In genomic region chr1:66503841-66504470, GRCh38 we compare ENCODE assay signal across 8 cellular contexts. TPM values are rescaled to one million over a fixed set of nuclear protein-coding genes. Genes with fewer than 3 reads are reported as not detected.
DNase-seq lines count a peak whose midpoint lies in the region; ATAC-seq and TF ChIP-seq lines count a peak whose summit lies in the region.

No MANE protein-coding gene starts in this region.

- H3K36me3 ChIP-seq in SK-N-SH (replicated peaks in 1 of 2; ENCODE audit: control insufficient read depth in 1 of 2, insufficient read depth in 2 of 2, low read length in 1 of 2) (no peaks in the 10 kb centered on the region), upper lobe of left lung (no peaks in the 10 kb centered on the region)

- no peak overlapping the region for H3K4me2 ChIP-seq in SK-N-SH

- H3K27me3 Mint-ChIP-seq in HFFc6 (ENCODE audit: insufficient read depth), result no peaks in the 10 kb centered on the region; the same call in 1 of the 2 replicates
- H3K27me3 Mint-ChIP-seq in effector memory CD8-positive, alpha-beta T cell, result peaks cover 48 to 53% of the 10 kb centered on the region in 2 donors

- H2AFZ ChIP-seq in SK-N-SH (ENCODE audit: low read depth), result peak overlapping the region; percentile 68; the same call in 1 of the 2 replicates

- H3K9ac ChIP-seq in SK-N-SH, result no peak overlapping the region

- H3K9me3 Mint-ChIP-seq in HFFc6, result no peaks in the 10 kb centered on the region
- no peaks in the 10 kb centered on the region for H3K9me3 Mint-ChIP-seq in effector memory CD8-positive, alpha-beta T cell

- no peak for ATAC-seq in effector memory CD8-positive, alpha-beta T cell (replicated peaks)
- ATAC-seq in upper lobe of left lung (ENCODE audit: low FRiP score in 2 of 2), result peak in 1 of 2 donors; percentile 75

- H3K27ac Mint-ChIP-seq in HFFc6, result peak overlapping the region; percentile 61
- H3K27ac Mint-ChIP-seq in effector memory CD8-positive, alpha-beta T cell, result no peak overlapping the region

- H3K4me3 ChIP-seq in SK-N-SH (ENCODE audit: low read depth in 2 of 2, low read length in 1 of 2) (no peak overlapping the region; a peak in 1 of 4 replicates), upper lobe of left lung (no peak overlapping the region)

- H3K27ac ChIP-seq in SK-N-SH (ENCODE audit: low read depth in 2 of 2, low read length in 1 of 2) (peak overlapping the region in 1 of 2 experiments; percentile 86; a peak in 2 of 4 replicates), upper lobe of left lung (peak overlapping the region in 1 of 4 donors; percentile 14)

- peak; percentile 59 for DNase-seq in A172 (ENCODE audit: low spot score)
- DNase-seq in GM10248 (ENCODE audit: extremely low spot score), result peak; percentile 18
- peak; percentile 72 for DNase-seq in HFFc6
- peak; percentile 45 for DNase-seq in MV-4-11 (lab: John Stamatoyannopoulos, UW)
- peak; percentile 53 for DNase-seq in SK-N-SH
- peak; percentile 0 to 8 (median 4) for DNase-seq in effector memory CD8-positive, alpha-beta T cell
- peak; percentile 76 for DNase-seq in medulla oblongata (ENCODE audit: extremely low spot score)
- peak in 1 of 2 donors; percentile 34 for DNase-seq in upper lobe of left lung

- H3K4me3 Mint-ChIP-seq in HFFc6, result no peak overlapping the region; the same call in 1 of the 2 replicates
- H3K4me3 Mint-ChIP-seq in effector memory CD8-positive, alpha-beta T cell, result no peak overlapping the region

- peak; percentile 97 for TF ChIP-seq RAD21 in SK-N-SH (IDR thresholded peaks at IDR 0.05; ENCODE audit: low read length)

- H3K4me1 Mint-ChIP-seq in HFFc6 (ENCODE audit: low read depth), result peaks cover 76% of the 10 kb centered on the region
- H3K4me1 Mint-ChIP-seq in effector memory CD8-positive, alpha-beta T cell (ENCODE audit: low read depth in 2 of 2), result no peaks in the 10 kb centered on the region

- peaks cover 7% of the 10 kb centered on the region for H3F3A ChIP-seq in SK-N-SH (replicated peaks; ENCODE audit: insufficient read depth)

- no peaks in the 10 kb centered on the region for H3K9me2 ChIP-seq in SK-N-SH

- WGBS in SK-N-SH (ENCODE audit: low lambda C conversion rate), result 50% methylated on average over 3 of the region's 3 CpGs
- 36 to 46% methylated on average over 3 of the region's 3 CpGs for WGBS in upper lobe of left lung, 2 donors

- CTCF ChIA-PET in GM10248 (lab: Yijun Ruan, JAX) (interaction anchor here (0.6 to 4.4 kb wide), 32 partner anchors 9 to 551 kb away, joined by 3 to 34 read pairs (median 5); partner anchors contain the start of gene SGIP1), SK-N-SH (lab: Yijun Ruan, JAX) (interaction anchor here (0.6 to 9.9 kb wide), 56 partner anchors 9 to 1287 kb away, joined by 3 to 201 read pairs (median 4); partner anchors contain the start of genes SGIP1 and SLC35D1)

- TF ChIP-seq CTCF in GM10248 (IDR thresholded peaks at IDR 0.05; ENCODE audit: control extremely low read depth, extremely low read depth, low read depth, missing control alignments) (peak; percentile 69), HFFc6 (IDR thresholded peaks at IDR 0.05) (peak; percentile 93), SK-N-SH (IDR thresholded peaks at IDR 0.05) (peak; percentile 85), upper lobe of left lung (IDR thresholded peaks at IDR 0.05) (peak; percentile 46 to 70 (median 64))

- no peaks in the 10 kb centered on the region for H3K79me2 ChIP-seq in SK-N-SH (ENCODE audit: insufficient read depth)

- no peak for TF ChIP-seq POLR2A in upper lobe of left lung (IDR thresholded peaks at IDR 0.05)

- POLR2A ChIA-PET in GM10248 (lab: Yijun Ruan, JAX), result no interaction called here
- POLR2A ChIA-PET in SK-N-SH (lab: Yijun Ruan, JAX), result interaction anchor here (1.1 to 1.4 kb wide), 5 partner anchors 9 to 222 kb away, joined by 3 to 6 read pairs (median 4); no protein-coding TSS in a partner anchor

- no peaks in the 10 kb centered on the region for H4K20me1 ChIP-seq in SK-N-SH (ENCODE audit: insufficient read depth)

- no peaks in the 10 kb centered on the region; the same call in 1 of the 2 replicates for H3K36me3 Mint-ChIP-seq in HFFc6 (ENCODE audit: low read depth)
- H3K36me3 Mint-ChIP-seq in effector memory CD8-positive, alpha-beta T cell (ENCODE audit: insufficient read depth), result no peaks in the 10 kb centered on the region

- H3K4me1 ChIP-seq in SK-N-SH (ENCODE audit: control insufficient read depth in 1 of 2, insufficient read depth in 2 of 2, low read depth in 1 of 2, low read length in 1 of 2) (peaks cover 8 to 16% of the 10 kb centered on the region in 2 experiments; a peak in 3 of 4 replicates), upper lobe of left lung (peaks cover 0 to 6% (median 0%) of the 10 kb centered on the region in 4 donors)

- H3K9me3 ChIP-seq in SK-N-SH (no peaks in the 10 kb centered on the region), upper lobe of left lung (no peaks in the 10 kb centered on the region)

- TF ChIP-seq EP300 in SK-N-SH (IDR thresholded peaks at IDR 0.05; ENCODE audit: borderline replicate concordance in 1 of 2, low read depth in 1 of 2, low read length in 1 of 2) (peak in 1 of 2 experiments; percentile 46; a peak in 1 of 4 replicates), upper lobe of left lung (IDR thresholded peaks at IDR 0.05) (no peak)

- H3K27me3 ChIP-seq in SK-N-SH (ENCODE audit: insufficient read depth) (no peaks in the 10 kb centered on the region), upper lobe of left lung (no peaks in the 10 kb centered on the region)

TF ChIP-seq in SK-N-SH, 30 proteins besides CTCF, POLR2A, EP300 and RAD21:
- TF ChIP-seq YY1 (IDR thresholded peaks at IDR 0.05; ENCODE audit: low read depth), result no peak
- TF ChIP-seq RCOR1 (IDR thresholded peaks at IDR 0.05; ENCODE audit: low read length), result no peak
- no peak for TF ChIP-seq JUND (IDR thresholded peaks at IDR 0.05)
- no peak for TF ChIP-seq TEAD4 (IDR thresholded peaks at IDR 0.05; ENCODE audit: borderline replicate concordance, insufficient read depth)
- TF ChIP-seq MAX (IDR thresholded peaks at IDR 0.05; ENCODE audit: low read depth), result no peak
- no peak for TF ChIP-seq MEF2A (IDR thresholded peaks at IDR 0.05; ENCODE audit: borderline replicate concordance, low read depth)
- no peak for TF ChIP-seq NFIC (IDR thresholded peaks at IDR 0.05; ENCODE audit: borderline replicate concordance)
- TF ChIP-seq NRF1 (IDR thresholded peaks at IDR 0.05; ENCODE audit: low read depth, low read length), result no peak
- TF ChIP-seq SMC3 (IDR thresholded peaks at IDR 0.05; ENCODE audit: low read depth, low read length), result peak; percentile 92
- TF ChIP-seq CHD2 (IDR thresholded peaks at IDR 0.05; ENCODE audit: low read length, partially characterized antibody), result peak; percentile 21
- TF ChIP-seq RFX5 (IDR thresholded peaks at IDR 0.05; ENCODE audit: low read length), result peak; percentile 56; the same call in 1 of the 2 replicates
- no peak for TF ChIP-seq GATA2 (CRISPR knock-in tag; IDR thresholded peaks at IDR 0.05)
- 0 out of 2 replicates have a peak, but pooled peaks have one; percentile 26 for TF ChIP-seq MXI1 (IDR thresholded peaks at IDR 0.05; ENCODE audit: low read depth, low read length)
- TF ChIP-seq ELF1 (IDR thresholded peaks at IDR 0.05), result no peak

RNA-seq across cellular contexts. Expression of gene SGIP1, which starts 30.0 kb away (rescaled TPM):
- total RNA-seq in A172 (2014; rRNA removed; shearing (Covaris generic)), result 0.34 TPM in 1 of 2 replicates, not detected in the other
- 10 to 100 TPM; 53.3 to 72.0 (median 57.9) TPM for total RNA-seq in HFFc6 (2021; fragmentation: NEBNext Ultra II Directional; extraction: Animal tissue kit (Norgen Biotek cat#: 25700))
- 15.5 and 22.1 TPM in 2 replicates for polyA plus RNA-seq in SK-N-SH (2012; rRNA removed)
- polyA plus RNA-seq in SK-N-SH (2012; cell fraction: cytosol; rRNA removed), result 12.4 and 15.1 TPM in 2 replicates
- 35.3 and 68.0 TPM in 2 replicates for polyA plus RNA-seq in SK-N-SH (2012; cell fraction: nucleus; rRNA removed)
- total RNA-seq in upper lobe of left lung, result 10 to 100 TPM in 3 of 6 donors, 1 to 10 TPM in 3; 5.8 to 29.3 (median 10.0) TPM
